In the genomic region with DNA sequence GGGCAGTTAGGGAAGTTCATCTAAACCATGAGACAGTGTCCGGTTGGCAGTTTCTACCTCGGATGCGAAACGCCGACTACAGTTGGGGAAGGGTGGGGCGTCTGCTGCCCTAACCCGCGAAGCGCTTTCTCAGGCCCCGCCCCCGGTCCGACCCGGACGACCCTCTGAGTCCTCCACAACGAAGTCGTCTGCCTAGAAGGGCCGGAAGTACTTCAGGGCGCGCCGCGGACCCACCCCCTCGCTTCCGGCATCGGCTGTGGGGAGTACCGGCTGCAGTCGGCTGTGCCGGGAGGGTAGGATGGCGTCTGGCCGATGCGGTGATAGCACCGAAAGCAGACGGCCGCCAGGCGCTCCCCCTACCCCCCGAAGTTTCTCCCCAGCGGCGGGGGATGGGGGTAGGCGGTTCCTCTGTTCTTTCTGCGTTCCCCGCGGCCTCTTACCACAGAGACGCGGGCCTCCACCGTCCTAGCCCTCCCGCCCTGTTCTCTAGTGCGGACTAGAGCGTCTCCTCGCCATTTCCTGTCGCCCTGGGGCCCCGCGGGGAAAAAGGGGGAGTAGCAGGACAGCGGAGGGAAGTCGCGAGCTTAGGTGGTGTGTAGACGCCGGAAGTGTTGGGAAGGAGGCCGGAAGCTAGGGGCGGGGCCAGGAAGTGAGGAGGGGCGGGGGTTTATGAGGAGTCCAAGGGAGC, we compare ENCODE assay signal across 8 cellular contexts. TPM values are rescaled to one million over a fixed set of nuclear protein-coding genes. Genes with fewer than 3 reads are reported as not detected.
DNase-seq lines count a peak whose midpoint lies in the region; ATAC-seq and TF ChIP-seq lines count a peak whose summit lies in the region.

A gene (plus strand): TSS at position 241 of the 688 bp plus-strand sequence. CDS start 719 bp downstream, outside the sequence.

- H3K4me1 ChIP-seq in HEK293 (ENCODE audit: control insufficient read depth, insufficient read depth, low read length) (no peaks in the 10 kb centered on the region), OCI-LY1 (ENCODE audit: insufficient read depth, low read length, severe bottlenecking) (peaks cover 39% of the 10 kb centered on the region), urinary bladder (ENCODE audit: insufficient read depth) (no peaks in the 10 kb centered on the region)

- peaks cover 9 to 28% of the 10 kb centered on the region in 2 experiments; a peak in 2 of 3 replicates for H3K36me3 ChIP-seq in HEK293 (ENCODE audit: control insufficient read depth in 2 of 2, insufficient read depth in 1 of 2, low read length in 2 of 2)
- H3K36me3 ChIP-seq in OCI-LY1 (ENCODE audit: insufficient read depth, low read length) = peaks cover 16% of the 10 kb centered on the region
- H3K36me3 ChIP-seq in urinary bladder (ENCODE audit: insufficient read depth) = no peaks in the 10 kb centered on the region

- POLR2A ChIA-PET in HEK293 (lab: Yijun Ruan, JAX) = interaction anchor here (0.6 to 4.4 kb wide), 21 partner anchors 9 to 323 kb away, joined by 3 to 49 read pairs (median 6); a partner anchor contains a TSS

- under 1% methylated on average over 59 of the region's 59 CpGs for whole genome bisulfite sequencing in urinary bladder

- peak within 1 kb of the TSS; percentile 96 for H3K4me3 Mint-ChIP-seq in activated naive CD4-positive, alpha-beta T cell treated with anti-CD3 and anti-CD28 coated beads, Interleukin-2, amount 10 ng/mL, durations not matched to agents 7 days and 5 days

- H3K27me3 ChIP-seq in OCI-LY1 (ENCODE audit: insufficient read depth, low read length) = no peaks in the 10 kb centered on the region

- DNase-seq in GM04504 (ENCODE audit: low read depth) (peak; percentile 93), Right ventricle myocardium inferior (ENCODE audit: missing footprints) (peak; percentile 99), posterior vena cava (ENCODE audit: low spot score) (peak; percentile 100), DMS153 treated with DMSO at 0.1 percent for 48 hours (lab: John Stamatoyannopoulos, UW; ENCODE audit: unreplicated experiment) (no peak)
- DNase-seq in activated naive CD4-positive, alpha-beta T cell treated with anti-CD3 and anti-CD28 coated beads, Interleukin-2, amount 10 ng/mL, durations not matched to agents 7 days and 5 days = peak; percentile 98

- H3K9ac ChIP-seq in OCI-LY1 (ENCODE audit: low read length) = peak within 1 kb of the TSS; percentile 82

- peak; percentile 91 for ATAC-seq in Right ventricle myocardium inferior

- H3F3A ChIP-seq in OCI-LY1 (ENCODE audit: insufficient read depth, low read length) = 0 out of 2 replicates have a peak, but pooled peaks cover 6% of the 10 kb centered on the region

- no peaks in the 10 kb centered on the region for H4K20me1 ChIP-seq in OCI-LY1 (ENCODE audit: insufficient read depth, low read length)

- H3K27ac ChIP-seq in HEK293 (ENCODE audit: extremely low read depth, low read depth, low read length) (peak within 1 kb of the TSS; percentile 85), OCI-LY1 (ENCODE audit: low read depth, low read length, poor library complexity, severe bottlenecking) (peak within 1 kb of the TSS; percentile 96), urinary bladder (ENCODE audit: low read depth) (peak within 1 kb of the TSS; percentile 96)

- CTCF ChIA-PET in HEK293 (lab: Yijun Ruan, JAX) = interaction anchor here (0.6 to 1.4 kb wide), 6 partner anchors 13 to 51 kb away, joined by 3 to 4 read pairs (median 3); no protein-coding TSS in a partner anchor
- CTCF ChIA-PET in activated naive CD4-positive, alpha-beta T cell treated with anti-CD3 and anti-CD28 coated beads, Interleukin-2, amount 10 ng/mL, durations not matched to agents 7 days and 5 days (lab: Charles Lee) = interaction anchor here (0.6 to 1.4 kb wide), 3 partner anchors 16 to 28 kb away, joined by 3 read pairs; no protein-coding TSS in a partner anchor

- H3K4me2 ChIP-seq in OCI-LY1 (ENCODE audit: low read length) = peak within 1 kb of the TSS; percentile 96

- peaks cover 14% of the 10 kb centered on the region for H3K36me3 Mint-ChIP-seq in activated naive CD4-positive, alpha-beta T cell treated with anti-CD3 and anti-CD28 coated beads, Interleukin-2, amount 10 ng/mL, durations not matched to agents 7 days and 5 days

- H3K4me3 ChIP-seq in HEK293 (ENCODE audit: low read depth, low read length) = peak within 1 kb of the TSS; percentile 92
- H3K4me3 ChIP-seq in OCI-LY1 (ENCODE audit: low read depth, low read length, poor library complexity, severe bottlenecking) = peak within 1 kb of the TSS; percentile 67
- peak within 1 kb of the TSS; percentile 60 for H3K4me3 ChIP-seq in urinary bladder (ENCODE audit: low read depth, low read length)

- H3K27me3 Mint-ChIP-seq in activated naive CD4-positive, alpha-beta T cell treated with anti-CD3 and anti-CD28 coated beads, Interleukin-2, amount 10 ng/mL, durations not matched to agents 7 days and 5 days = peaks cover 28% of the 10 kb centered on the region

- H3K9me2 ChIP-seq in OCI-LY1 (ENCODE audit: low read depth, low read length) = no peaks in the 10 kb centered on the region

- peaks cover 72% of the 10 kb centered on the region for H3K4me1 Mint-ChIP-seq in activated naive CD4-positive, alpha-beta T cell treated with anti-CD3 and anti-CD28 coated beads, Interleukin-2, amount 10 ng/mL, durations not matched to agents 7 days and 5 days

- no peaks in the 10 kb centered on the region for H3K9me3 Mint-ChIP-seq in activated naive CD4-positive, alpha-beta T cell treated with anti-CD3 and anti-CD28 coated beads, Interleukin-2, amount 10 ng/mL, durations not matched to agents 7 days and 5 days

- H3K9me3 ChIP-seq in HEK293 (ENCODE audit: control insufficient read depth, insufficient read depth, low read depth, low read length) = no peaks in the 10 kb centered on the region
- H3K9me3 ChIP-seq in OCI-LY1 (ENCODE audit: low read length) = no peaks in the 10 kb centered on the region

- peak within 1 kb of the TSS; percentile 98 for H3K27ac Mint-ChIP-seq in activated naive CD4-positive, alpha-beta T cell treated with anti-CD3 and anti-CD28 coated beads, Interleukin-2, amount 10 ng/mL, durations not matched to agents 7 days and 5 days

- intact Hi-C loops in Right ventricle myocardium inferior (cut with DNase I) = loop anchor here (1.0 kb wide), 2 partner anchors 21 to 38 kb away; a partner anchor contains a TSS
- intact Hi-C loops in posterior vena cava (cut with DNase I) = loop anchor here in 1 of 2 donors (2.0 kb wide), 1 partner anchor 32 kb away; no protein-coding TSS in a partner anchor

- no peak within 1 kb of the TSS for H2AFZ ChIP-seq in OCI-LY1 (ENCODE audit: low read length)

- H3K79me2 ChIP-seq in OCI-LY1 (ENCODE audit: insufficient read depth, low read length) = no peaks in the 10 kb centered on the region

- TF ChIP-seq CTCF in HEK293 (tag by site-specific recombination; IDR thresholded peaks at IDR 0.05) (peak; percentile 39; the same call in 1 of the 2 replicates), OCI-LY1 (IDR thresholded peaks at IDR 0.05; ENCODE audit: low read length) (no peak)

TF ChIP-seq in HEK293, 187 proteins besides CTCF, POLR2A, EP300 and RAD21 (continues in another document):
- TF ChIP-seq, protein P1, sequence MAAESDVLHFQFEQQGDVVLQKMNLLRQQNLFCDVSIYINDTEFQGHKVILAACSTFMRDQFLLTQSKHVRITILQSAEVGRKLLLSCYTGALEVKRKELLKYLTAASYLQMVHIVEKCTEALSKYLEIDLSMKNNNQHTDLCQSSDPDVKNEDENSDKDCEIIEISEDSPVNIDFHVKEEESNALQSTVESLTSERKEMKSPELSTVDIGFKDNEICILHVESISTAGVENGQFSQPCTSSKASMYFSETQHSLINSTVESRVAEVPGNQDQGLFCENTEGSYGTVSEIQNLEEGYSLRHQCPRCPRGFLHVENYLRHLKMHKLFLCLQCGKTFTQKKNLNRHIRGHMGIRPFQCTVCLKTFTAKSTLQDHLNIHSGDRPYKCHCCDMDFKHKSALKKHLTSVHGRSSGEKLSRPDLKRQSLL (tag by site-specific recombination; IDR thresholded peaks at IDR 0.05) = 0 out of 2 replicates have a peak, but pooled peaks have one; percentile 28
- TF ChIP-seq ZNF132 (tag by site-specific recombination; IDR thresholded peaks at IDR 0.05; ENCODE audit: borderline replicate concordance) = no peak
- TF ChIP-seq SP7 (tag by site-specific recombination; IDR thresholded peaks at IDR 0.05) = peak; percentile 84
- TF ChIP-seq, protein P2, sequence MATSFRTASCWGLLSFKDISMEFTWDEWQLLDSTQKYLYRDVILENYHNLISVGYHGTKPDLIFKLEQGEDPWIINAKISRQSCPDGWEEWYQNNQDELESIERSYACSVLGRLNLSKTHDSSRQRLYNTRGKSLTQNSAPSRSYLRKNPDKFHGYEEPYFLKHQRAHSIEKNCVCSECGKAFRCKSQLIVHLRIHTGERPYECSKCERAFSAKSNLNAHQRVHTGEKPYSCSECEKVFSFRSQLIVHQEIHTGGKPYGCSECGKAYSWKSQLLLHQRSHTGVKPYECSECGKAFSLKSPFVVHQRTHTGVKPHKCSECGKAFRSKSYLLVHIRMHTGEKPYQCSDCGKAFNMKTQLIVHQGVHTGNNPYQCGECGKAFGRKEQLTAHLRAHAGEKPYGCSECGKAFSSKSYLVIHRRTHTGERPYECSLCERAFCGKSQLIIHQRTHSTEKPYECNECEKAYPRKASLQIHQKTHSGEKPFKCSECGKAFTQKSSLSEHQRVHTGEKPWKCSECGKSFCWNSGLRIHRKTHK (tag by site-specific recombination; IDR thresholded peaks at IDR 0.05) = no peak
- TF ChIP-seq, protein P3, sequence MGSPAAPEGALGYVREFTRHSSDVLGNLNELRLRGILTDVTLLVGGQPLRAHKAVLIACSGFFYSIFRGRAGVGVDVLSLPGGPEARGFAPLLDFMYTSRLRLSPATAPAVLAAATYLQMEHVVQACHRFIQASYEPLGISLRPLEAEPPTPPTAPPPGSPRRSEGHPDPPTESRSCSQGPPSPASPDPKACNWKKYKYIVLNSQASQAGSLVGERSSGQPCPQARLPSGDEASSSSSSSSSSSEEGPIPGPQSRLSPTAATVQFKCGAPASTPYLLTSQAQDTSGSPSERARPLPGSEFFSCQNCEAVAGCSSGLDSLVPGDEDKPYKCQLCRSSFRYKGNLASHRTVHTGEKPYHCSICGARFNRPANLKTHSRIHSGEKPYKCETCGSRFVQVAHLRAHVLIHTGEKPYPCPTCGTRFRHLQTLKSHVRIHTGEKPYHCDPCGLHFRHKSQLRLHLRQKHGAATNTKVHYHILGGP (tag by site-specific recombination; IDR thresholded peaks at IDR 0.05) = no peak
- no peak for TF ChIP-seq ZNF433 (tag by site-specific recombination; IDR thresholded peaks at IDR 0.05; ENCODE audit: low read depth)
- TF ChIP-seq ZNF48 (tag by site-specific recombination; IDR thresholded peaks at IDR 0.05) = no peak
- peak; percentile 34; the same call in 1 of the 2 replicates for TF ChIP-seq FEZF1 (tag by site-specific recombination; IDR thresholded peaks at IDR 0.05)
- peak; percentile 85 for TF ChIP-seq ZNF785 (tag by site-specific recombination; IDR thresholded peaks at IDR 0.05)
- TF ChIP-seq ZNF510 (tag by site-specific recombination; IDR thresholded peaks at IDR 0.05; ENCODE audit: insufficient replicate concordance) = no peak

RNA-seq across cellular contexts. Expression of the gene that starts here (rescaled TPM):
- 20.9 TPM for total RNA-seq in Right ventricle myocardium inferior
- total RNA-seq in posterior vena cava = 10 to 100 TPM; 15.2 to 20.4 TPM
- total RNA-seq in urinary bladder = 8.8 TPM
- polyA plus RNA-seq in urinary bladder = 20.6 TPM
